ENCODE assay signal across 16 cellular contexts in genomic region chr12:3157581-3158328, GRCh38.
"Had no signal": no experiment of that assay in that cellular context is flagged by ENCODE, and none has a peak within 500 bp of the region (broad histone marks: within the 10 kb centered on the region; RNA-seq: fewer than 3 reads in every experiment).

No MANE protein-coding gene starts in this region.

- DNase-seq: activated CD4-positive, alpha-beta T cell treated with anti-CD3 and anti-CD28 coated beads for 4 hours; activated CD8-positive, alpha-beta memory T cell treated with anti-CD3 and anti-CD28 coated beads, Interleukin-2, amount 50 U/mL, for 4 hours; activated CD8-positive, alpha-beta T cell treated with anti-CD3 and anti-CD28 coated beads for 36 hours; activated naive CD4-positive, alpha-beta T cell treated with anti-CD3 and anti-CD28 coated beads for 36 hours; dermis blood vessel endothelial cell; erythroblast; left cardiac atrium; mammary epithelial cell; natural killer cell; ovary; sigmoid colon; stimulated activated CD4-positive, alpha-beta T cell treated with anti-CD3 and anti-CD28 coated beads, Interleukin-12 subunit alpha, Interleukin-12 subunit beta, amount 100 ng/mL, for 4 hours; stimulated activated naive CD8-positive, alpha-beta T cell treated with anti-CD3 and anti-CD28 coated beads, Interleukin-15, Interleukin-2, amounts not matched to agents 100 U/mL and 50 U/mL, for 24 hours; T-cell had no signal

- ATAC-seq: activated CD8-positive, alpha-beta T cell treated with anti-CD3 and anti-CD28 coated beads for 36 hours; activated T-helper 17 cell treated with anti-CD3 and anti-CD28 coated beads, Interleukin-2, amount 50 U/mL, for 72 hours; natural killer cell; stimulated activated naive CD8-positive, alpha-beta T cell treated with anti-CD3 and anti-CD28 coated beads, Interleukin-15, Interleukin-2, amounts not matched to agents 100 U/mL and 50 U/mL, for 24 hours; T-cell had no signal

- H3K36me3 Mint-ChIP-seq: natural killer cell, T-cell had no signal

- H3K9me3 Mint-ChIP-seq: activated CD8-positive, alpha-beta T cell treated with anti-CD3 and anti-CD28 coated beads for 36 hours; activated T-helper 17 cell treated with anti-CD3 and anti-CD28 coated beads, Interleukin-2, amount 50 U/mL, for 72 hours; central memory CD8-positive, alpha-beta T cell; natural killer cell; T-cell had no signal

- H3K27ac Mint-ChIP-seq: activated CD8-positive, alpha-beta T cell treated with anti-CD3 and anti-CD28 coated beads for 36 hours; activated naive CD4-positive, alpha-beta T cell treated with anti-CD3 and anti-CD28 coated beads for 36 hours; activated T-helper 17 cell treated with anti-CD3 and anti-CD28 coated beads, Interleukin-2, amount 50 U/mL, for 72 hours; natural killer cell; T-cell had no signal

- H3K4me1 Mint-ChIP-seq: activated T-helper 17 cell treated with anti-CD3 and anti-CD28 coated beads, Interleukin-2, amount 50 U/mL, for 72 hours; central memory CD8-positive, alpha-beta T cell had no signal

- H3K27me3 Mint-ChIP-seq: activated CD8-positive, alpha-beta T cell treated with anti-CD3 and anti-CD28 coated beads for 36 hours had no signal

- H3K4me3 Mint-ChIP-seq: activated CD8-positive, alpha-beta T cell treated with anti-CD3 and anti-CD28 coated beads for 36 hours; activated naive CD4-positive, alpha-beta T cell treated with anti-CD3 and anti-CD28 coated beads for 36 hours; activated T-helper 17 cell treated with anti-CD3 and anti-CD28 coated beads, Interleukin-2, amount 50 U/mL, for 72 hours; central memory CD8-positive, alpha-beta T cell; natural killer cell; T-cell had no signal
